Comparison of ENCODE assay signal across 8 cellular contexts in the genomic region with DNA sequence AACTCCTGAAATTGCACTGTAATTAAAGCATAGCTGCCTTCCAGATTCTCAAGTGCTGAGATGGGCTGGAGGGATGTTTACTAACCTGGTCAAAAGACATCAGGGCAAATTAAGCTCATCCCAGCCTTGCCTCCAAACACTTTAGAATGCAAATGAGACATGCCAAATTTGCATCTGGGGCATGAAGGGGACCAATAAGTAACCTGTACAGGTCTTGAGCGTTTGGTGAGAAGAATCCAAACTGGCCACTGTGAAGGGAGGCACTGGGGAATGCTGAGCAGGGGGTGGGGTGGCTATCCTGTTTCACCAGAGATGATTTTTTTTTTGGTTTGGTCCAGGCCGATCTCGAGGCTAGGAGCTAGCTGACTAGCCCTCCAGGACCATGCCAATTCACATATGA. TPM values are rescaled to one million over a fixed set of nuclear protein-coding genes. Genes with fewer than 3 reads are reported as not detected.
DNase-seq lines count a peak whose midpoint lies in the region; ATAC-seq and TF ChIP-seq lines count a peak whose summit lies in the region.

No MANE protein-coding gene starts in this region.

- peak overlapping the region; percentile 85 for H3K27ac Mint-ChIP-seq in T-helper 2 cell treated with Interferon-gamma antibody and Interleukin-4, amounts not matched to agents 5 μg/mL and 100 μg/mL, for 36 hours

- no peak for TF ChIP-seq CTCF in lower lobe of right lung (IDR thresholded peaks at IDR 0.05)

- no peaks in the 10 kb centered on the region for H3K9me3 Mint-ChIP-seq in T-helper 2 cell treated with Interferon-gamma antibody and Interleukin-4, amounts not matched to agents 5 μg/mL and 100 μg/mL, for 36 hours

- H3K9me3 ChIP-seq in lower lobe of right lung = no peaks in the 10 kb centered on the region

- no peak overlapping the region for H3K4ac ChIP-seq in mesendoderm (ENCODE audit: low read depth, low read length)

- peak overlapping the region; percentile 67 for H3K4me3 Mint-ChIP-seq in T-helper 2 cell treated with Interferon-gamma antibody and Interleukin-4, amounts not matched to agents 5 μg/mL and 100 μg/mL, for 36 hours

- peaks cover 26% of the 10 kb centered on the region for H3K4me1 Mint-ChIP-seq in T-helper 2 cell treated with Interferon-gamma antibody and Interleukin-4, amounts not matched to agents 5 μg/mL and 100 μg/mL, for 36 hours (ENCODE audit: low read depth)

- no peak overlapping the region for H2BK15ac ChIP-seq in mesendoderm (replicated peaks; ENCODE audit: low read depth)

- H3K4me3 ChIP-seq in mesendoderm (ENCODE audit: low read length) (no peak overlapping the region), lower lobe of right lung (no peak overlapping the region)

- ATAC-seq in HG02678 (IDR thresholded peaks at IDR 0.05; ENCODE audit: unreplicated experiment) (peak; percentile 40), lower lobe of right lung (no peak), left lobe of liver (no peak)

- no peak for DNase-seq in T-helper 2 cell treated with Interferon-gamma antibody and Interleukin-4, amounts not matched to agents 5 μg/mL and 100 μg/mL, for 36 hours (ENCODE audit: low spot score)
- no peak for DNase-seq in T-helper 2 cell
- peak; percentile 37 for DNase-seq in NCI-H446 treated with DMSO at 0.1 percent for 48 hours (lab: John Stamatoyannopoulos, UW)
- DNase-seq in mesendoderm = no peak
- no peak for DNase-seq in lower lobe of right lung
- no peak for DNase-seq in left lobe of liver (ENCODE audit: low spot score)
- DNase-seq in HUDEP-2 (lab: John Stamatoyannopoulos, UW; ENCODE audit: unreplicated experiment in 76 of 76) = no peak

- no peak overlapping the region for H3K23ac ChIP-seq in mesendoderm (ENCODE audit: low read length)

- WGBS in mesendoderm (ENCODE audit: extremely low coverage, insufficient coverage, low lambda C conversion rate) = no CpG with 5 or more reads among the region's 3 CpGs

- H3K36me3 Mint-ChIP-seq in T-helper 2 cell treated with Interferon-gamma antibody and Interleukin-4, amounts not matched to agents 5 μg/mL and 100 μg/mL, for 36 hours (ENCODE audit: low read depth) = no peaks in the 10 kb centered on the region

- H4K5ac ChIP-seq in mesendoderm (ENCODE audit: low read length) = no peak overlapping the region

- H3K27me3 ChIP-seq in mesendoderm (ENCODE audit: insufficient read depth, low read length, poor library complexity) (no peaks in the 10 kb centered on the region), lower lobe of right lung (ENCODE audit: low read depth) (no peaks in the 10 kb centered on the region)

- no peak overlapping the region for H3K18ac ChIP-seq in mesendoderm (ENCODE audit: low read length)

- peak overlapping the region; percentile 70 for H3K56ac ChIP-seq in mesendoderm (ENCODE audit: low read length)

- H3K79me2 ChIP-seq in mesendoderm (ENCODE audit: control insufficient read depth, insufficient read depth, low read length) = no peaks in the 10 kb centered on the region

- H3K9ac ChIP-seq in mesendoderm (ENCODE audit: low read length) = peak overlapping the region; percentile 29

- no peaks in the 10 kb centered on the region for H3K79me1 ChIP-seq in mesendoderm (ENCODE audit: low read length)

- intact Hi-C loops in lower lobe of right lung (cut with DNase I) = no loop called here

- H3K27ac ChIP-seq in mesendoderm (ENCODE audit: low read depth, low read length) = no peak overlapping the region
- no peak overlapping the region for H3K27ac ChIP-seq in lower lobe of right lung

- peak overlapping the region; percentile 22 for H3K4me2 ChIP-seq in mesendoderm (ENCODE audit: low read length)

- H4K8ac ChIP-seq in mesendoderm (ENCODE audit: low read depth, low read length) = no peak overlapping the region

- no peak overlapping the region for H2BK5ac ChIP-seq in mesendoderm (ENCODE audit: low read length)

- H2AK5ac ChIP-seq in mesendoderm (ENCODE audit: low read length) = no peak overlapping the region

- H3K4me1 ChIP-seq in mesendoderm (ENCODE audit: control insufficient read depth, low read depth, low read length) = peaks cover 24% of the 10 kb centered on the region
- H3K4me1 ChIP-seq in lower lobe of right lung = peaks cover 12% of the 10 kb centered on the region

- H3K27me3 Mint-ChIP-seq in T-helper 2 cell treated with Interferon-gamma antibody and Interleukin-4, amounts not matched to agents 5 μg/mL and 100 μg/mL, for 36 hours (ENCODE audit: low read depth) = no peaks in the 10 kb centered on the region

- no peaks in the 10 kb centered on the region for H3K36me3 ChIP-seq in mesendoderm (ENCODE audit: control insufficient read depth, insufficient read depth, low read length)
- no peaks in the 10 kb centered on the region for H3K36me3 ChIP-seq in lower lobe of right lung

- H2BK120ac ChIP-seq in mesendoderm (ENCODE audit: low read depth, low read length) = no peak overlapping the region

RNA-seq across cellular contexts. Expression of a gene that starts 38.3 kb away (rescaled TPM):
- 14.9 TPM for polyA plus RNA-seq in mesendoderm (2013, experiment 1 of 2)
- 15.2 TPM for polyA plus RNA-seq in mesendoderm (2013, experiment 2 of 2)
- total RNA-seq in lower lobe of right lung (110 TPM), left lobe of liver (5.7 TPM)

Comparison
In these comparisons a context has a peak if more than half of its experiments do, and no peak if none do; other contexts are left out.
1. RNA of a gene that starts 38.3 kb away (total RNA-seq): 110 TPM in lower lobe of right lung (single experiment); 5.7 TPM in left lobe of liver (single experiment); every median in the first group is over 10 times any median in the second.